In the genomic region with DNA sequence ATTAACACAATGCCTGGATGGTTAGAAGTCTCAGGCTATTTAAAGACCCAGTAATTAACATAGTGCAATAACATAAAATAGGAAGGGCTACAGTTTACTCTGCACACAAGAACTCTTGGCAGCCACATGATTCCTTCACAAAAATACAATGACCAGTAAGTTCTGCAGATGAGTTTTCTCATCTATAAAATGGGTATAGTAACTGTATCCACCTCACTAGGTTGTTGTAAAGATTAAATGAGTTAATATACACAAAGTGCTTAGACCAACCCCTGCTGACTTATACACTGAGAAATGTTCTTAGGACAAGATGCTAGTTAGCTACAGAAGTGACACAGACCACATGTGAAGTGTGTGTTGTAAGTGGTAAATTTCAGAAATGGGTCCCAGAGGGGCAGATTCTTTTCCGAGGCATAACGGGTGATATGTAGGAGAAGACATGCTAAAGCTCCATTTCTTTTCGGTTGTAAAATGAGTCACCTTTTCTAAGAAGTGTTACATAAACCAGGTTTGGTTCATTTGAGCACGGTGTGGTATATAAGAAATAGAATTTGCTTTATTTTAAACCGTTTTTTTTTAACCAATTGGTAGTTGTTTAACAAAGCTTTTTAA, we compare ENCODE assay signal across 11 cellular contexts.
DNase-seq lines count a peak whose midpoint lies in the region; ATAC-seq and TF ChIP-seq lines count a peak whose summit lies in the region.
"Had no signal": no experiment of that assay in that cellular context is flagged by ENCODE, and none has a peak within 500 bp of the region (broad histone marks: within the 10 kb centered on the region; RNA-seq: fewer than 3 reads in every experiment).

No MANE protein-coding gene starts in this region.

- H4K20me1 ChIP-seq in OCI-LY1 (ENCODE audit: insufficient read depth, low read length): no peaks in the 10 kb centered on the region

- H3K79me2 ChIP-seq in OCI-LY1 (ENCODE audit: insufficient read depth, low read length): no peaks in the 10 kb centered on the region

- no peaks in the 10 kb centered on the region for H3K36me3 ChIP-seq in OCI-LY1 (ENCODE audit: insufficient read depth, low read length)
- H3K36me3 ChIP-seq: gastroesophageal sphincter had no signal

- H3F3A ChIP-seq in OCI-LY1 (ENCODE audit: insufficient read depth, low read length): 0 out of 2 replicates have a peak, but pooled peaks cover 7% of the 10 kb centered on the region

- no peak for DNase-seq in activated T-cell treated with anti-CD3 and anti-CD28 coated beads, Interleukin-2, amount 50 U/mL, for 24 hours
- DNase-seq in activated T-cell treated with anti-CD3 and anti-CD28 coated beads, Interleukin-2, amount 50 U/mL, for 1 hour: no peak
- peak in 1 of 2 donors; percentile 71 for DNase-seq in stimulated activated effector memory CD8-positive, alpha-beta T cell treated with anti-CD3 and anti-CD28 coated beads, Interleukin-12 subunit alpha, Interleukin-12 subunit beta, amount 100 ng/mL, for 72 hours (ENCODE audit: low spot score in 2 of 2)
- DNase-seq in NCI-H510A (lab: John Stamatoyannopoulos, UW) (no peak), NCI-H2029 (lab: John Stamatoyannopoulos, UW) (no peak)
- no peak for DNase-seq in effector CD4-positive, alpha-beta T cell
- DNase-seq: caudate nucleus had no signal

- no peaks in the 10 kb centered on the region for H3K27me3 Mint-ChIP-seq in activated T-cell treated with anti-CD3 and anti-CD28 coated beads, Interleukin-2, amount 50 U/mL, for 24 hours

- H3K9me3 Mint-ChIP-seq in activated T-cell treated with anti-CD3 and anti-CD28 coated beads, Interleukin-2, amount 50 U/mL, for 24 hours: peaks cover 5% of the 10 kb centered on the region
- H3K9me3 Mint-ChIP-seq in stimulated activated effector memory CD8-positive, alpha-beta T cell treated with anti-CD3 and anti-CD28 coated beads, Interleukin-12 subunit alpha, Interleukin-12 subunit beta, amount 100 ng/mL, for 72 hours: peaks cover 3% of the 10 kb centered on the region
- H3K9me3 Mint-ChIP-seq: mesothelial cell of epicardium had no signal

- H3K4me2 ChIP-seq in OCI-LY1 (ENCODE audit: low read length): peak overlapping the region; percentile 49

- ATAC-seq in HG02870 (IDR thresholded peaks at IDR 0.05; ENCODE audit: unreplicated experiment): peak; percentile 19
- ATAC-seq in stimulated activated effector memory CD8-positive, alpha-beta T cell treated with anti-CD3 and anti-CD28 coated beads, Interleukin-12 subunit alpha, Interleukin-12 subunit beta, amount 100 ng/mL, for 72 hours: peak; percentile 69
- ATAC-seq: gastroesophageal sphincter had no signal

- peak overlapping the region; percentile 8 for H3K4me3 Mint-ChIP-seq in activated T-cell treated with anti-CD3 and anti-CD28 coated beads, Interleukin-2, amount 50 U/mL, for 24 hours
- peak overlapping the region; percentile 55 for H3K4me3 Mint-ChIP-seq in stimulated activated effector memory CD8-positive, alpha-beta T cell treated with anti-CD3 and anti-CD28 coated beads, Interleukin-12 subunit alpha, Interleukin-12 subunit beta, amount 100 ng/mL, for 72 hours
- H3K4me3 Mint-ChIP-seq: mesothelial cell of epicardium had no signal

- H3K4me3 ChIP-seq in OCI-LY1 (ENCODE audit: low read depth, low read length, poor library complexity, severe bottlenecking): no peak overlapping the region
- H3K4me3 ChIP-seq: gastroesophageal sphincter had no signal

- H3K27ac ChIP-seq in OCI-LY1 (ENCODE audit: low read depth, low read length, poor library complexity, severe bottlenecking): peak overlapping the region; percentile 94
- H3K27ac ChIP-seq: gastroesophageal sphincter had no signal

- peak overlapping the region; percentile 57; the same call in 1 of the 2 replicates for H2AFZ ChIP-seq in OCI-LY1 (ENCODE audit: low read length)

- no peak for TF ChIP-seq CTCF in OCI-LY1 (IDR thresholded peaks at IDR 0.05; ENCODE audit: low read length)

- peaks cover 94% of the 10 kb centered on the region for H3K4me1 ChIP-seq in OCI-LY1 (ENCODE audit: insufficient read depth, low read length, severe bottlenecking)
- H3K4me1 ChIP-seq: gastroesophageal sphincter had no signal

- peak overlapping the region; percentile 91 for H3K27ac Mint-ChIP-seq in activated T-cell treated with anti-CD3 and anti-CD28 coated beads, Interleukin-2, amount 50 U/mL, for 24 hours
- peak overlapping the region; percentile 91 for H3K27ac Mint-ChIP-seq in stimulated activated effector memory CD8-positive, alpha-beta T cell treated with anti-CD3 and anti-CD28 coated beads, Interleukin-12 subunit alpha, Interleukin-12 subunit beta, amount 100 ng/mL, for 72 hours
- H3K27ac Mint-ChIP-seq: mesothelial cell of epicardium had no signal

- H3K27me3 ChIP-seq in OCI-LY1 (ENCODE audit: insufficient read depth, low read length): no peaks in the 10 kb centered on the region
- H3K27me3 ChIP-seq: gastroesophageal sphincter had no signal

- H3K9me2 ChIP-seq in OCI-LY1 (ENCODE audit: low read depth, low read length): no peaks in the 10 kb centered on the region

- no peaks in the 10 kb centered on the region for H3K9me3 ChIP-seq in OCI-LY1 (ENCODE audit: low read length)
- H3K9me3 ChIP-seq: gastroesophageal sphincter had no signal

- peaks cover 84% of the 10 kb centered on the region for H3K4me1 Mint-ChIP-seq in activated T-cell treated with anti-CD3 and anti-CD28 coated beads, Interleukin-2, amount 50 U/mL, for 24 hours (ENCODE audit: low read depth)
- H3K4me1 Mint-ChIP-seq in stimulated activated effector memory CD8-positive, alpha-beta T cell treated with anti-CD3 and anti-CD28 coated beads, Interleukin-12 subunit alpha, Interleukin-12 subunit beta, amount 100 ng/mL, for 72 hours: peaks cover 77% of the 10 kb centered on the region

- no peaks in the 10 kb centered on the region for H3K36me3 Mint-ChIP-seq in activated T-cell treated with anti-CD3 and anti-CD28 coated beads, Interleukin-2, amount 50 U/mL, for 24 hours (ENCODE audit: low read depth)
- peaks cover 9% of the 10 kb centered on the region for H3K36me3 Mint-ChIP-seq in stimulated activated effector memory CD8-positive, alpha-beta T cell treated with anti-CD3 and anti-CD28 coated beads, Interleukin-12 subunit alpha, Interleukin-12 subunit beta, amount 100 ng/mL, for 72 hours
- H3K36me3 Mint-ChIP-seq: mesothelial cell of epicardium had no signal

- H3K9ac ChIP-seq in OCI-LY1 (ENCODE audit: low read length): peak overlapping the region; percentile 50
